In genomic region chr15:91896656-91897055, GRCh38 we compare ENCODE assay signal across 17 cellular contexts. TPM values are rescaled to one million over a fixed set of nuclear protein-coding genes. Genes with fewer than 3 reads are reported as not detected.
DNase-seq lines count a peak whose midpoint lies in the region; ATAC-seq, FAIRE-seq and TF ChIP-seq lines count a peak whose summit lies in the region.
"Had no signal": no experiment of that assay in that cellular context is flagged by ENCODE, and none has a peak within 500 bp of the region (broad histone marks: within the 10 kb centered on the region; RNA-seq: fewer than 3 reads in every experiment).

No MANE protein-coding gene starts in this region.

- DNase-seq in CD14-positive monocyte (ENCODE audit: low spot score) (no peak), bronchial epithelial cell (ENCODE audit: low read depth) (peak; percentile 89), foreskin keratinocyte (peak; percentile 64 to 81), endothelial cell (ENCODE audit: low spot score) (no peak)
- no peak for DNase-seq in CD4-positive, alpha-beta memory T cell
- DNase-seq: Calu3, DMS 273 treated with DMSO at 0.1 percent for 48 hours, GM23248 had no signal

- POLR2A ChIA-PET in CD4-positive, alpha-beta memory T cell (lab: Charles Lee; ENCODE audit: partially characterized antibody) = no interaction called here

- intact Hi-C loops in CD14-positive monocyte (cut with micrococcal nuclease) = no loop called here
- intact Hi-C loops in CD4-positive, alpha-beta memory T cell (cut with micrococcal nuclease) = loop anchor here (5.0 kb wide), 1 partner anchor 34 kb away; no protein-coding TSS in a partner anchor

- no peaks in the 10 kb centered on the region for H3K36me3 ChIP-seq in CD4-positive, alpha-beta memory T cell (ENCODE audit: insufficient read depth, low read length)
- H3K36me3 ChIP-seq in bronchial epithelial cell (ENCODE audit: control insufficient read depth, insufficient read depth, low read length) = no peaks in the 10 kb centered on the region

- H3K4me1 Mint-ChIP-seq in CD14-positive monocyte = peaks cover 29% of the 10 kb centered on the region
- H3K4me1 Mint-ChIP-seq in CD4-positive, alpha-beta memory T cell = peaks cover 31 to 73% (median 56%) of the 10 kb centered on the region in 4 donors
- peaks cover 15% of the 10 kb centered on the region for H3K4me1 Mint-ChIP-seq in endothelial cell (ENCODE audit: unreplicated experiment)
- H3K4me1 Mint-ChIP-seq: B cell had no signal

- H3K27ac ChIP-seq in CD4-positive, alpha-beta memory T cell (ENCODE audit: low read depth, low read length) = no peak overlapping the region
- H3K27ac ChIP-seq in foreskin keratinocyte = peak overlapping the region; percentile 98
- H3K27ac ChIP-seq: C4-2B, GM23248 had no signal

- no peaks in the 10 kb centered on the region for H3K27me3 ChIP-seq in CD4-positive, alpha-beta memory T cell (ENCODE audit: insufficient read depth, low read length)
- no peaks in the 10 kb centered on the region for H3K27me3 ChIP-seq in bronchial epithelial cell (ENCODE audit: control insufficient read depth, insufficient read depth, low read length)
- no peaks in the 10 kb centered on the region for H3K27me3 ChIP-seq in foreskin keratinocyte

- ATAC-seq in foreskin keratinocyte (peak; percentile 56), HG03175 (IDR thresholded peaks at IDR 0.05; ENCODE audit: unreplicated experiment) (no peak), GM19351 (IDR thresholded peaks at IDR 0.05; ENCODE audit: unreplicated experiment) (no peak)
- ATAC-seq: HCT116, HepG2 had no signal

- H3K36me3 Mint-ChIP-seq in CD14-positive monocyte (peaks cover 24 to 42% of the 10 kb centered on the region in 2 donors), endothelial cell (ENCODE audit: low read depth, unreplicated experiment) (no peaks in the 10 kb centered on the region)
- peaks cover 39 to 58% of the 10 kb centered on the region in 2 donors for H3K36me3 Mint-ChIP-seq in CD4-positive, alpha-beta memory T cell

- H3K4me3 ChIP-seq in CD4-positive, alpha-beta memory T cell (ENCODE audit: low read length in 2 of 2) = no peak overlapping the region
- no peak overlapping the region for H3K4me3 ChIP-seq in bronchial epithelial cell (ENCODE audit: low read depth, low read length)
- H3K4me3 ChIP-seq: GM23248 had no signal

- TF ChIP-seq CTCF in CD14-positive monocyte (IDR thresholded peaks at IDR 0.05) = no peak
- no peak for TF ChIP-seq CTCF in bronchial epithelial cell (IDR thresholded peaks at IDR 0.05; ENCODE audit: insufficient read depth, low read length, severe bottlenecking)
- no peak for TF ChIP-seq CTCF in foreskin keratinocyte (conservative IDR thresholded peaks at IDR 0.05)
- no peak for TF ChIP-seq CTCF in endothelial cell (IDR thresholded peaks at IDR 0.05; ENCODE audit: unreplicated experiment)

- H3K27me3 Mint-ChIP-seq in CD14-positive monocyte (ENCODE audit: low read depth in 3 of 3) = no peaks in the 10 kb centered on the region
- no peaks in the 10 kb centered on the region for H3K27me3 Mint-ChIP-seq in CD4-positive, alpha-beta memory T cell
- H3K27me3 Mint-ChIP-seq in endothelial cell (ENCODE audit: unreplicated experiment) = no peaks in the 10 kb centered on the region
- H3K27me3 Mint-ChIP-seq: B cell had no signal

- H3K27ac Mint-ChIP-seq in CD14-positive monocyte (peak overlapping the region in 5 of 7 donors; percentile 7 to 44 (median 31)), endothelial cell (ENCODE audit: unreplicated experiment) (no peak overlapping the region)
- H3K27ac Mint-ChIP-seq in CD4-positive, alpha-beta memory T cell = peak overlapping the region in 4 of 7 donors; percentile 51 to 76 (median 57)
- H3K27ac Mint-ChIP-seq: B cell had no signal

- FAIRE-seq in bronchial epithelial cell (lab: Jason Lieb, UNC) = no peak
- FAIRE-seq: A204.1, GM18507, H54, HepG2 had no signal

- H3K9me3 ChIP-seq in CD4-positive, alpha-beta memory T cell (ENCODE audit: control insufficient read depth in 1 of 2, low read length in 2 of 2) = no peaks in the 10 kb centered on the region

- peaks cover 9% of the 10 kb centered on the region for H3K4me1 ChIP-seq in CD4-positive, alpha-beta memory T cell (ENCODE audit: insufficient read depth, low read length)
- peaks cover 22% of the 10 kb centered on the region for H3K4me1 ChIP-seq in foreskin keratinocyte

- CTCF ChIA-PET in CD4-positive, alpha-beta memory T cell (lab: Charles Lee; ENCODE audit: partially characterized antibody) = no interaction called here

- H3K4me3 Mint-ChIP-seq in CD14-positive monocyte (no peak overlapping the region), endothelial cell (ENCODE audit: unreplicated experiment) (no peak overlapping the region)
- H3K4me3 Mint-ChIP-seq in CD4-positive, alpha-beta memory T cell = no peak overlapping the region
- H3K4me3 Mint-ChIP-seq: B cell had no signal

- H3K9me3 Mint-ChIP-seq in CD14-positive monocyte (peaks cover 3 to 10% (median 6%) of the 10 kb centered on the region in 7 donors), endothelial cell (ENCODE audit: unreplicated experiment) (no peaks in the 10 kb centered on the region)
- peaks cover 3 to 15% (median 11%) of the 10 kb centered on the region in 8 donors for H3K9me3 Mint-ChIP-seq in CD4-positive, alpha-beta memory T cell

RNA-seq across cellular contexts. Expression of gene SLCO3A1, which starts 43.1 kb away (rescaled TPM):
- polyA plus RNA-seq in CD14-positive monocyte (10 to 100 TPM; 53.7 to 62.8 TPM), foreskin keratinocyte (15.3 and 16.6 TPM in 2 replicates)
- 10 to 100 TPM; 30.9 to 31.5 TPM for total RNA-seq in CD4-positive, alpha-beta memory T cell
- 10 to 100 TPM; 32.4 to 61.3 TPM for polyA plus RNA-seq in CD4-positive, alpha-beta memory T cell
- total RNA-seq in bronchial epithelial cell (3.8 and 4.5 TPM in 2 replicates), foreskin keratinocyte (10.5 and 13.7 TPM in 2 replicates), endothelial cell (ENCODE audit: unreplicated experiment) (30.9 TPM)
- polyA plus RNA-seq: HepG2 had no signal

Comparison
In these comparisons a context has a peak if more than half of its experiments do, and no peak if none do; other contexts are left out.
1. DNase-seq: peak in bronchial epithelial cell (single experiment) and foreskin keratinocyte (2 of 2); none in CD14-positive monocyte (single experiment), CD4-positive, alpha-beta memory T cell (0 of 5) and endothelial cell (single experiment).